ENCODE assay signal across 36 cellular contexts in genomic region chr11:43998308-43998707, GRCh38. TPM values are rescaled to one million over a fixed set of nuclear protein-coding genes. Genes with fewer than 3 reads are reported as not detected.
"Had no signal": no experiment of that assay in that cellular context is flagged by ENCODE, and none has a peak within 500 bp of the region (broad histone marks: within the 10 kb centered on the region; RNA-seq: fewer than 3 reads in every experiment).

No MANE protein-coding gene starts in this region.

- H3K4me3 Mint-ChIP-seq: activated B cell treated with CpG ODN at 0.5 μM for 24 hours; activated CD4-positive, alpha-beta memory T cell treated with anti-CD3 and anti-CD28 coated beads for 36 hours; activated naive CD4-positive, alpha-beta T cell treated with anti-CD3 and anti-CD28 coated beads for 36 hours; activated naive CD4-positive, alpha-beta T cell treated with anti-CD3 and anti-CD28 coated beads, Interleukin-2, amount 50 U/mL, for 24 hours; activated naive CD8-positive, alpha-beta T cell treated with anti-CD3 and anti-CD28 coated beads for 36 hours; activated naive CD8-positive, alpha-beta T cell treated with anti-CD3 and anti-CD28 coated beads, Interleukin-2, amount 50 U/mL, for 24 hours; activated T-helper 1 cell treated with anti-CD3 and anti-CD28 coated beads, Interleukin-12 subunit alpha, Interleukin-12 subunit beta, Interleukin-2, Interleukin-4 antibody, amounts not matched to agents 30 ng/mL and 10 ng/mL and 1 ng/mL, durations not matched to agents 14 hours and 24 hours and 36 hours; T-helper 17 cell; T-helper 2 cell treated with Interferon-gamma antibody and Interleukin-4, amounts not matched to agents 5 μg/mL and 100 μg/mL, for 36 hours had no signal

- H3K9me3 ChIP-seq: adrenal gland, body of pancreas, breast epithelium, esophagus squamous epithelium, gastroesophageal sphincter had no signal

- H3K4me3 ChIP-seq: adrenal gland, body of pancreas, breast epithelium, cardiac muscle cell, esophagus squamous epithelium, gastroesophageal sphincter had no signal

- H3K4me1 ChIP-seq: body of pancreas, breast epithelium, esophagus squamous epithelium had no signal

- H3K36me3 ChIP-seq: adrenal gland, breast epithelium, cardiac muscle cell, esophagus squamous epithelium, gastroesophageal sphincter, WERI-Rb-1 had no signal

- ATAC-seq: activated CD4-positive, CD25-positive, alpha-beta regulatory T cell treated with anti-CD3 and anti-CD28 coated beads, Interleukin-2, amount 50 U/mL, for 24 hours; activated naive CD8-positive, alpha-beta T cell treated with anti-CD3 and anti-CD28 coated beads, Interleukin-2, amount 50 U/mL, for 24 hours; body of pancreas; gastroesophageal sphincter; T-helper 17 cell had no signal

- H3K27ac Mint-ChIP-seq: activated B cell treated with CpG ODN at 0.5 μM for 24 hours; activated CD4-positive, alpha-beta memory T cell treated with anti-CD3 and anti-CD28 coated beads for 36 hours; activated naive CD4-positive, alpha-beta T cell treated with anti-CD3 and anti-CD28 coated beads for 36 hours; activated naive CD4-positive, alpha-beta T cell treated with anti-CD3 and anti-CD28 coated beads, Interleukin-2, amount 50 U/mL, for 24 hours; activated naive CD8-positive, alpha-beta T cell treated with anti-CD3 and anti-CD28 coated beads for 36 hours; activated naive CD8-positive, alpha-beta T cell treated with anti-CD3 and anti-CD28 coated beads, Interleukin-2, amount 50 U/mL, for 24 hours; activated T-helper 1 cell treated with anti-CD3 and anti-CD28 coated beads, Interleukin-12 subunit alpha, Interleukin-12 subunit beta, Interleukin-2, Interleukin-4 antibody, amounts not matched to agents 30 ng/mL and 10 ng/mL and 1 ng/mL, durations not matched to agents 14 hours and 24 hours and 36 hours; activated T-helper 2 cell treated with anti-CD3 and anti-CD28 coated beads, Interferon-gamma antibody, Interleukin-2, Interleukin-4, amounts not matched to agents 10 μg/mL and 5 μg/mL and 100 μg/mL, durations not matched to agents 14 hours and 24 hours and 36 hours; T-helper 17 cell; T-helper 2 cell treated with Interferon-gamma antibody and Interleukin-4, amounts not matched to agents 5 μg/mL and 100 μg/mL, for 36 hours had no signal

- H3K4me1 Mint-ChIP-seq: activated B cell treated with CpG ODN at 0.5 μM for 24 hours; activated naive CD4-positive, alpha-beta T cell treated with anti-CD3 and anti-CD28 coated beads, Interleukin-2, amount 50 U/mL, for 24 hours; activated naive CD8-positive, alpha-beta T cell treated with anti-CD3 and anti-CD28 coated beads for 36 hours; activated naive CD8-positive, alpha-beta T cell treated with anti-CD3 and anti-CD28 coated beads, Interleukin-2, amount 50 U/mL, for 24 hours; T-helper 17 cell had no signal

- H3K9me3 Mint-ChIP-seq: activated B cell treated with CpG ODN at 0.5 μM for 24 hours; activated CD4-positive, alpha-beta memory T cell treated with anti-CD3 and anti-CD28 coated beads for 36 hours; activated naive CD4-positive, alpha-beta T cell treated with anti-CD3 and anti-CD28 coated beads for 36 hours; activated naive CD4-positive, alpha-beta T cell treated with anti-CD3 and anti-CD28 coated beads, Interleukin-2, amount 50 U/mL, for 24 hours; activated naive CD8-positive, alpha-beta T cell treated with anti-CD3 and anti-CD28 coated beads for 36 hours; activated naive CD8-positive, alpha-beta T cell treated with anti-CD3 and anti-CD28 coated beads, Interleukin-2, amount 50 U/mL, for 24 hours; activated T-helper 1 cell treated with anti-CD3 and anti-CD28 coated beads, Interleukin-12 subunit alpha, Interleukin-12 subunit beta, Interleukin-2, Interleukin-4 antibody, amounts not matched to agents 30 ng/mL and 10 ng/mL and 1 ng/mL, durations not matched to agents 14 hours and 24 hours and 36 hours; activated T-helper 2 cell treated with anti-CD3 and anti-CD28 coated beads, Interferon-gamma antibody, Interleukin-2, Interleukin-4, amounts not matched to agents 10 μg/mL and 5 μg/mL and 100 μg/mL, durations not matched to agents 14 hours and 24 hours and 36 hours; T-helper 2 cell treated with Interferon-gamma antibody and Interleukin-4, amounts not matched to agents 5 μg/mL and 100 μg/mL, for 36 hours had no signal

- H3K36me3 Mint-ChIP-seq: activated CD4-positive, alpha-beta memory T cell treated with anti-CD3 and anti-CD28 coated beads for 36 hours; activated naive CD4-positive, alpha-beta T cell treated with anti-CD3 and anti-CD28 coated beads, Interleukin-2, amount 50 U/mL, for 24 hours; activated naive CD8-positive, alpha-beta T cell treated with anti-CD3 and anti-CD28 coated beads for 36 hours had no signal

- H3K27me3 ChIP-seq: adrenal gland, body of pancreas, breast epithelium, cardiac muscle cell, gastroesophageal sphincter had no signal

- H3K27ac ChIP-seq: adrenal gland, body of pancreas, breast epithelium, cardiac muscle cell, epithelial cell of prostate, esophagus squamous epithelium, gastroesophageal sphincter, WERI-Rb-1 had no signal

- DNase-seq: activated B cell treated with CpG ODN at 0.5 μM for 24 hours; activated CD4-positive, alpha-beta memory T cell treated with anti-CD3 and anti-CD28 coated beads for 36 hours; activated CD4-positive, alpha-beta T cell treated with anti-CD3 and anti-CD28 coated beads for 48 hours; activated effector memory CD4-positive, alpha-beta T cell treated with anti-CD3 and anti-CD28 coated beads, Interleukin-2, amount 50 U/mL, for 16 hours; activated naive CD4-positive, alpha-beta T cell treated with anti-CD3 and anti-CD28 coated beads for 36 hours; activated naive CD8-positive, alpha-beta T cell treated with anti-CD3 and anti-CD28 coated beads for 36 hours; activated naive CD8-positive, alpha-beta T cell treated with anti-CD3 and anti-CD28 coated beads, Interleukin-2, amount 50 U/mL, for 24 hours; activated T-cell treated with anti-CD3 and anti-CD28 coated beads, Interleukin-2, amount 50 U/mL, for 1 hour; activated T-cell treated with anti-CD3 and anti-CD28 coated beads, Interleukin-2, amount 50 U/mL, for 48 hours; amygdala; aorta; body of pancreas; effector CD8-positive, alpha-beta T cell; esophagus squamous epithelium; foreskin melanocyte; SW 1271; T-helper 1 cell; T-helper 17 cell; T1000; WERI-Rb-1 had no signal

RNA-seq across cellular contexts. Expression of gene ACCSL, which starts 49.5 kb away (rescaled TPM):
- total RNA-seq: activated B cell treated with CpG ODN at 0.5 μM for 24 hours; activated CD4-positive, alpha-beta memory T cell treated with anti-CD3 and anti-CD28 coated beads for 36 hours; activated naive CD4-positive, alpha-beta T cell treated with anti-CD3 and anti-CD28 coated beads for 36 hours; activated naive CD8-positive, alpha-beta T cell treated with anti-CD3 and anti-CD28 coated beads for 36 hours; activated T-helper 1 cell treated with anti-CD3 and anti-CD28 coated beads, Interleukin-12 subunit alpha, Interleukin-12 subunit beta, Interleukin-2, Interleukin-4 antibody, amounts not matched to agents 30 ng/mL and 10 ng/mL and 1 ng/mL, durations not matched to agents 14 hours and 24 hours and 36 hours; activated T-helper 2 cell treated with anti-CD3 and anti-CD28 coated beads, Interferon-gamma antibody, Interleukin-2, Interleukin-4, amounts not matched to agents 10 μg/mL and 5 μg/mL and 100 μg/mL, durations not matched to agents 14 hours and 24 hours and 36 hours; adrenal gland; aorta; body of pancreas; breast epithelium; cardiac muscle cell; chondrocyte; dermis microvascular lymphatic vessel endothelial cell; endothelial cell of umbilical vein; esophagus squamous epithelium; fibroblast of lung; gastroesophageal sphincter; glomerular endothelial cell had no signal
- polyA plus RNA-seq: adrenal gland, aorta, cardiac muscle cell, endothelial cell of umbilical vein, esophagus, fibroblast of lung had no signal

RNA-seq across cellular contexts. Expression of gene C11orf96, which starts 55.9 kb away (rescaled TPM):
- total RNA-seq: activated B cell treated with CpG ODN at 0.5 μM for 24 hours had no signal
